Comparison of ENCODE assay signal across 9 cellular contexts in genomic region chr2:147689510-147689909, GRCh38.
A peak's percentile ranks its signal among the peaks of the same experiment; 100 is the strongest.
DNase-seq lines count a peak whose midpoint lies in the region; ATAC-seq and TF ChIP-seq lines count a peak whose summit lies in the region.
"Had no signal": no experiment of that assay in that cellular context is flagged by ENCODE, and none has a peak within 500 bp of the region (broad histone marks: within the 10 kb centered on the region; RNA-seq: fewer than 3 reads in every experiment).

No MANE protein-coding gene starts in this region.

- ATAC-seq in GM18508 (IDR thresholded peaks at IDR 0.05; ENCODE audit: insufficient read depth, unreplicated experiment) (peak; percentile 100), GM21576 (IDR thresholded peaks at IDR 0.05; ENCODE audit: unreplicated experiment) (peak; percentile 100), HG03460 (IDR thresholded peaks at IDR 0.05; ENCODE audit: unreplicated experiment) (peak; percentile 99)

- CTCF ChIA-PET in Calu3 (lab: Charles Lee) (no interaction called here), RWPE1 (lab: Yijun Ruan, JAX) (no interaction called here)

- intact Hi-C loops in Calu3 (cut with micrococcal nuclease; ENCODE audit: unreplicated experiment) = no loop called here

- H3K4me3 Mint-ChIP-seq in Calu3 (ENCODE audit: low read depth, unreplicated experiment) = no peak overlapping the region
- H3K4me3 Mint-ChIP-seq: IgD-negative memory B cell had no signal

- POLR2A ChIA-PET in RWPE1 (lab: Yijun Ruan, JAX; ENCODE audit: low non-redundant PET) = no interaction called here

- TF ChIP-seq CTCF in Calu3 (IDR thresholded peaks at IDR 0.05; ENCODE audit: unreplicated experiment) (no peak), RWPE1 (conservative IDR thresholded peaks at IDR 0.05; ENCODE audit: low read depth) (no peak)

- BruUV-seq in Calu3 (replicated peaks; lab: Mats Ljungman, UMichigan) = no TSS peak

- DNase-seq in germinal center (ENCODE audit: low spot score) = peak; percentile 36
- DNase-seq in Calu3 = no peak
- DNase-seq in RWPE1 (ENCODE audit: low spot score) = no peak
- no peak for DNase-seq in UCSD-AML1 (lab: John Stamatoyannopoulos, UW; ENCODE audit: unreplicated experiment)
- no peak for DNase-seq in NCI-H2107 (lab: John Stamatoyannopoulos, UW)

- H3K27ac ChIP-seq in RWPE1 = no peak overlapping the region

- no peaks in the 10 kb centered on the region for H3K36me3 Mint-ChIP-seq in Calu3 (ENCODE audit: insufficient read depth, unreplicated experiment)
- H3K36me3 Mint-ChIP-seq: IgD-negative memory B cell had no signal

- H3K27ac Mint-ChIP-seq in Calu3 (ENCODE audit: unreplicated experiment) = no peak overlapping the region
- H3K27ac Mint-ChIP-seq: IgD-negative memory B cell had no signal

- no peaks in the 10 kb centered on the region for H3K4me1 Mint-ChIP-seq in Calu3 (ENCODE audit: low read depth, unreplicated experiment)

- H3K9me3 Mint-ChIP-seq in Calu3 (ENCODE audit: low read depth, unreplicated experiment) = peaks cover 2% of the 10 kb centered on the region

- H3K27me3 Mint-ChIP-seq in Calu3 (ENCODE audit: unreplicated experiment) = no peaks in the 10 kb centered on the region
